In the genomic region with DNA sequence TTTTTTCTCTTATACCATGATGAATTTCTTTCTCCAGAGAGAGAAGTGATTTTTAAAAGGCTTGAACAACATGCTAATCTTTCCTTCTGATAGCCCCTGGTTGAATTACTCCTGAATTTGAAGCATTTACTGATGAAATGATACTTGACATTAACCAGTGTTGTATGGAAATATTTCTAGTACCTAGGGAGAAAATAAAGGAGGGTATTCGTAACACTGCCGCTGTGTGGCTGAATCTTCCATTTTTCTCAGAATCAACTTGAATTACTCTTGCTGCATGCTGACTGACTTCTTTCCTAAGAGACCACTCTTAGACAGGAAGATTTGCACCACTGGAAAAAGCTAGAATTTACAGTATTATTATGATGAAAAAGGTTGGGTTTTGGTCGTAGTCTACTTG, we compare ENCODE assay signal across 30 cellular contexts.
"Had no signal": no experiment of that assay in that cellular context is flagged by ENCODE, and none has a peak within 500 bp of the region (broad histone marks: within the 10 kb centered on the region; RNA-seq: fewer than 3 reads in every experiment).

No MANE protein-coding gene starts in this region.

- H3K27me3 ChIP-seq: brain microvascular endothelial cell, MG63, SJCRH30 had no signal

- H3K9me3 ChIP-seq: MG63, SJCRH30 had no signal

- H3K4me1 Mint-ChIP-seq: activated CD4-positive, alpha-beta memory T cell treated with anti-CD3 and anti-CD28 coated beads, Interleukin-2, amount 10 ng/mL, durations not matched to agents 7 days and 5 days; activated CD8-positive, alpha-beta memory T cell treated with anti-CD3 and anti-CD28 coated beads, Interleukin-2, amount 10 ng/mL, durations not matched to agents 7 days and 5 days; activated naive CD8-positive, alpha-beta T cell treated with anti-CD3 and anti-CD28 coated beads, Interleukin-2, amount 10 ng/mL, durations not matched to agents 7 days and 5 days; activated T-helper 17 cell treated with anti-CD3 and anti-CD28 coated beads, Interleukin-2, amount 50 U/mL, for 72 hours had no signal

- H3K4me3 Mint-ChIP-seq: activated CD4-positive, alpha-beta memory T cell treated with anti-CD3 and anti-CD28 coated beads, Interleukin-2, amount 10 ng/mL, durations not matched to agents 7 days and 5 days; activated CD8-positive, alpha-beta memory T cell treated with anti-CD3 and anti-CD28 coated beads, Interleukin-2, amount 10 ng/mL, durations not matched to agents 7 days and 5 days; activated naive CD8-positive, alpha-beta T cell treated with anti-CD3 and anti-CD28 coated beads, Interleukin-2, amount 10 ng/mL, durations not matched to agents 7 days and 5 days; activated T-cell treated with anti-CD3 and anti-CD28 coated beads, Interleukin-2, amount 50 U/mL, for 72 hours; activated T-helper 17 cell treated with anti-CD3 and anti-CD28 coated beads, Interleukin-2, amount 50 U/mL, for 72 hours; WTC11 had no signal

- H3K27ac ChIP-seq: brain microvascular endothelial cell, SJCRH30, SK-N-MC had no signal

- H3K9me3 Mint-ChIP-seq: WTC11 had no signal

- H3K27ac Mint-ChIP-seq: activated CD4-positive, alpha-beta memory T cell treated with anti-CD3 and anti-CD28 coated beads, Interleukin-2, amount 10 ng/mL, durations not matched to agents 7 days and 5 days; activated CD8-positive, alpha-beta memory T cell treated with anti-CD3 and anti-CD28 coated beads, Interleukin-2, amount 10 ng/mL, durations not matched to agents 7 days and 5 days; activated naive CD8-positive, alpha-beta T cell treated with anti-CD3 and anti-CD28 coated beads, Interleukin-2, amount 10 ng/mL, durations not matched to agents 7 days and 5 days; activated T-cell treated with anti-CD3 and anti-CD28 coated beads, Interleukin-2, amount 50 U/mL, for 72 hours; activated T-helper 17 cell treated with anti-CD3 and anti-CD28 coated beads, Interleukin-2, amount 50 U/mL, for 72 hours; WTC11 had no signal

- DNase-seq: activated CD4-positive, alpha-beta memory T cell treated with anti-CD3 and anti-CD28 coated beads, Interleukin-2, amount 10 ng/mL, durations not matched to agents 7 days and 5 days; activated CD4-positive, alpha-beta T cell treated with anti-CD3 and anti-CD28 coated beads for 48 hours; activated CD4-positive, CD25-positive, alpha-beta regulatory T cell treated with anti-CD3 and anti-CD28 coated beads, Interleukin-2, amount 50 U/mL, for 72 hours; activated CD8-positive, alpha-beta memory T cell treated with anti-CD3 and anti-CD28 coated beads for 24 hours; activated CD8-positive, alpha-beta memory T cell treated with anti-CD3 and anti-CD28 coated beads, Interleukin-2, amount 10 ng/mL, durations not matched to agents 7 days and 5 days; activated CD8-positive, alpha-beta memory T cell treated with anti-CD3 and anti-CD28 coated beads, Interleukin-2, amount 50 U/mL, for 48 hours; activated effector memory CD4-positive, alpha-beta T cell treated with anti-CD3 and anti-CD28 coated beads, Interleukin-2, amount 50 U/mL, for 16 hours; activated naive CD4-positive, alpha-beta T cell; activated naive CD4-positive, alpha-beta T cell treated with anti-CD3 and anti-CD28 coated beads, Interleukin-2, amount 50 U/mL, for 16 hours; activated naive CD8-positive, alpha-beta T cell treated with anti-CD3 and anti-CD28 coated beads, Interleukin-2, amount 10 ng/mL, durations not matched to agents 7 days and 5 days; activated T-cell treated with anti-CD3 and anti-CD28 coated beads, Interleukin-2, amount 50 U/mL, for 72 hours; brain microvascular endothelial cell; Kasumi-1; KBM-7; MG63; MV-4-11; NCI-H1092; NCI-H1436 treated with DMSO at 0.1 percent for 48 hours; NCI-H2029; NCI-H2107; NCI-H2171; NCI-H510A; NCI-H526; NCI-H748 treated with DMSO at 0.1 percent for 48 hours; Right ventricle myocardium superior; SJCRH30; T1000 had no signal

- H3K4me1 ChIP-seq: SJCRH30 had no signal

- H3K4me3 ChIP-seq: MG63, SJCRH30, SK-N-MC had no signal

- H3K36me3 Mint-ChIP-seq: activated CD8-positive, alpha-beta memory T cell treated with anti-CD3 and anti-CD28 coated beads, Interleukin-2, amount 10 ng/mL, durations not matched to agents 7 days and 5 days; activated naive CD8-positive, alpha-beta T cell treated with anti-CD3 and anti-CD28 coated beads, Interleukin-2, amount 10 ng/mL, durations not matched to agents 7 days and 5 days; WTC11 had no signal

- H3K27me3 Mint-ChIP-seq: activated CD4-positive, alpha-beta memory T cell treated with anti-CD3 and anti-CD28 coated beads, Interleukin-2, amount 10 ng/mL, durations not matched to agents 7 days and 5 days; activated CD8-positive, alpha-beta memory T cell treated with anti-CD3 and anti-CD28 coated beads, Interleukin-2, amount 10 ng/mL, durations not matched to agents 7 days and 5 days; activated naive CD8-positive, alpha-beta T cell treated with anti-CD3 and anti-CD28 coated beads, Interleukin-2, amount 10 ng/mL, durations not matched to agents 7 days and 5 days had no signal

- H3K36me3 ChIP-seq: brain microvascular endothelial cell, MG63, SJCRH30 had no signal
